In genomic region chr3:51395493-51396213, GRCh38 we compare ENCODE assay signal across 1 cellular context.
TF ChIP-seq lines count a peak whose summit lies in the region.

No MANE protein-coding gene starts in this region.

TF ChIP-seq in endothelial cell of umbilical vein, 7 proteins besides CTCF, POLR2A, EP300 and RAD21:
- no peak for TF ChIP-seq EZH2 (IDR thresholded peaks at IDR 0.05; ENCODE audit: borderline replicate concordance, low read depth, low read length, severe bottlenecking)
- no peak for TF ChIP-seq FOS (IDR thresholded peaks at IDR 0.05; ENCODE audit: borderline replicate concordance, insufficient read depth, low read length)
- TF ChIP-seq MAX (IDR thresholded peaks at IDR 0.05; ENCODE audit: insufficient read depth, insufficient read length): no peak
- TF ChIP-seq GATA2 (IDR thresholded peaks at IDR 0.05; ENCODE audit: insufficient read depth, insufficient read length, low read depth, low read length): no peak
- TF ChIP-seq JUN (IDR thresholded peaks at IDR 0.05; ENCODE audit: borderline replicate concordance, insufficient read depth, insufficient read length, low read depth): no peak
- no peak for TF ChIP-seq POLR2AphosphoS5 (IDR thresholded peaks at IDR 0.05; ENCODE audit: insufficient read depth, low read depth, low read length)
- no peak for TF ChIP-seq MYC (IDR thresholded peaks at IDR 0.05; ENCODE audit: low read depth, low read length)
TF ChIP-seq in endothelial cell of umbilical vein: peak in this region for 0.
